Comparison of ENCODE assay signal across 20 cellular contexts in genomic region chr2:150812664-150813408, GRCh38.
"Had no signal": no experiment of that assay in that cellular context is flagged by ENCODE, and none has a peak within 500 bp of the region (broad histone marks: within the 10 kb centered on the region; RNA-seq: fewer than 3 reads in every experiment).

No MANE protein-coding gene starts in this region.

- H3K9ac ChIP-seq: parathyroid adenoma had no signal

- ATAC-seq: esophagus mucosa, gastrocnemius medialis, left cardiac atrium, right lobe of liver had no signal

- DNase-seq: activated CD4-positive, alpha-beta T cell treated with anti-CD3 and anti-CD28 coated beads for 4 hours; activated CD4-positive, alpha-beta T cell treated with anti-CD3 and anti-CD28 coated beads, Interleukin-2, amount 50 U/mL, for 48 hours; activated CD4-positive, CD25-positive, alpha-beta regulatory T cell; activated CD8-positive, alpha-beta memory T cell treated with anti-CD3 and anti-CD28 coated beads, Interleukin-2, amount 50 U/mL, for 48 hours; activated naive CD4-positive, alpha-beta T cell treated with Interleukin-2 at 50 U/mL for 16 hours; activated naive CD8-positive, alpha-beta T cell treated with anti-CD3 and anti-CD28 coated beads for 36 hours; activated T-cell treated with anti-CD3 and anti-CD28 coated beads, Interleukin-2, amount 50 U/mL, for 48 hours; effector memory CD4-positive, alpha-beta T cell; gastrocnemius medialis; islet precursor cell; left cardiac atrium; nucleus accumbens; right lobe of liver; stimulated activated CD4-positive, alpha-beta T cell treated with anti-CD3 and anti-CD28 coated beads, Interleukin-15, amount 100 ng/mL, for 24 hours; stimulated activated naive B cell treated with anti-CD40 and anti-IgM and Interleukin-4, amounts not matched to agents 10 μg/mL and 1 μg/mL and 100 μg/mL, for 72 hours; transverse colon had no signal

- H2AFZ ChIP-seq: parathyroid adenoma had no signal

- H3K4me1 ChIP-seq: breast epithelium, parathyroid adenoma, right lobe of liver, transverse colon had no signal

- H3K36me3 ChIP-seq: breast epithelium, gastrocnemius medialis, right lobe of liver, transverse colon had no signal

- H3K79me2 ChIP-seq: parathyroid adenoma had no signal

- H3K4me2 ChIP-seq: smooth muscle cell had no signal

- H3K4me3 ChIP-seq: breast epithelium, gastrocnemius medialis, right lobe of liver, smooth muscle cell, transverse colon had no signal

- H3K9me3 ChIP-seq: breast epithelium, gastrocnemius medialis, right lobe of liver, transverse colon had no signal

- H3K27ac ChIP-seq: breast epithelium, gastrocnemius medialis, parathyroid adenoma, right lobe of liver, transverse colon had no signal

- H3K27me3 ChIP-seq: breast epithelium, gastrocnemius medialis, right lobe of liver, transverse colon had no signal
